In the genomic region with DNA sequence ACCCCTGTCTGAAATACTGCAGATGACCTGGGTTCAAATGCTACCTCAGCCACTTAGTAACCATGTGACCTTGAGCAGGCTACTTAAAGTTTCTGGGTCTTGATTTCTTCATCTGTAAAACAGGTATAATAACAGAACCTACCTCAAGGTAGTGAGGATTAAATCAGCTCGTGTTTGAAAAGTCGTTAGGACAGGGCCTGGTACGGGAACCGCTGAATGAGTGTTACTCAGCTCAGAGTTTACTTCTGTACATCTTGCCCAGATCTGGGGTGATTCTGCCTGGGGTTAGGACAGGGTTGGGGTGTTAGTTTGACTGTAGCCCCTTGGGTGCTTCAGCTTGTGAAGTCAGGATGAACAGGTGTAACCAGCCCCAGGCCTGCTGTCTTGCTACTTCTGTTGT, we compare ENCODE assay signal across 11 cellular contexts. TPM values are rescaled to one million over a fixed set of nuclear protein-coding genes. Genes with fewer than 3 reads are reported as not detected.
DNase-seq lines count a peak whose midpoint lies in the region; ATAC-seq and TF ChIP-seq lines count a peak whose summit lies in the region.
"Had no signal": no experiment of that assay in that cellular context is flagged by ENCODE, and none has a peak within 500 bp of the region (broad histone marks: within the 10 kb centered on the region; RNA-seq: fewer than 3 reads in every experiment).

No MANE protein-coding gene starts in this region.

- H3K4me3 Mint-ChIP-seq in H9: peak overlapping the region; percentile 79 to 90

- H3K18ac ChIP-seq in H9 (ENCODE audit: insufficient read length, low read depth, low read length) (no peak overlapping the region), trophoblast cell (ENCODE audit: low read length) (no peak overlapping the region)

- H2AK5ac ChIP-seq in H9 (ENCODE audit: insufficient read length, low read length) (no peak overlapping the region), trophoblast cell (ENCODE audit: low read length) (no peak overlapping the region)

- peaks cover 5 to 9% (median 7%) of the 10 kb centered on the region in 3 experiments; a peak in 4 of 7 replicates for H3K36me3 Mint-ChIP-seq in H9 (ENCODE audit: insufficient read depth in 1 of 3, low read depth in 3 of 3)

- H4K91ac ChIP-seq in H9 (ENCODE audit: insufficient read length, low read depth, low read length) (no peak overlapping the region), trophoblast cell (ENCODE audit: low read depth, low read length) (no peak overlapping the region)

- H3K23ac ChIP-seq in H9 (ENCODE audit: insufficient read length, low read depth, low read length) (no peak overlapping the region), trophoblast cell (ENCODE audit: low read length) (no peak overlapping the region)

- no peaks in the 10 kb centered on the region for H4K20me1 ChIP-seq in H9 (ENCODE audit: control insufficient read depth, insufficient read depth, insufficient read length)

- no peak for TF ChIP-seq CTCF in H9 (conservative IDR thresholded peaks at IDR 0.05)
- no peak for TF ChIP-seq CTCF in RWPE2 (IDR thresholded peaks at IDR 0.05; ENCODE audit: poor library complexity, severe bottlenecking)
- no peak for TF ChIP-seq CTCF in epithelial cell of proximal tubule (conservative IDR thresholded peaks at IDR 0.05; ENCODE audit: low read depth, low read length)

- no peak overlapping the region for H4K8ac ChIP-seq in H9 (replicated peaks; ENCODE audit: insufficient read length, low read depth, low read length)
- H4K8ac ChIP-seq in trophoblast cell (ENCODE audit: low read depth, low read length): no peak overlapping the region

- H3K79me1 ChIP-seq in H9 (ENCODE audit: insufficient read depth, low read depth, low read length, poor library complexity, severe bottlenecking) (peaks cover 13% of the 10 kb centered on the region), trophoblast cell (ENCODE audit: low read length) (peaks cover 8% of the 10 kb centered on the region)

- H3K27ac Mint-ChIP-seq in H9: no peak overlapping the region

- H3K9ac ChIP-seq in H9 (ENCODE audit: extremely low read depth, insufficient read length, low read length) (no peak overlapping the region), rectal smooth muscle tissue (ENCODE audit: low read length) (no peak overlapping the region), trophoblast cell (ENCODE audit: low read length) (no peak overlapping the region)

- H3K4ac ChIP-seq in H9 (ENCODE audit: low read depth, low read length) (no peak overlapping the region), trophoblast cell (ENCODE audit: low read depth, low read length) (no peak overlapping the region)

- H3K4me2 ChIP-seq in H9 (ENCODE audit: insufficient read depth, insufficient read length, low read length) (peak overlapping the region; percentile 45), trophoblast cell (ENCODE audit: low read length) (no peak overlapping the region)

- H2BK20ac ChIP-seq in H9 (ENCODE audit: low read depth, low read length, poor library complexity, severe bottlenecking): no peak overlapping the region

- ATAC-seq in RWPE2 (ENCODE audit: low read depth): no peak
- ATAC-seq: K562 had no signal

- H3K4me1 ChIP-seq in H9 (ENCODE audit: insufficient read depth, low read length) (peaks cover 6% of the 10 kb centered on the region; the same call in 1 of the 2 replicates), RWPE2 (ENCODE audit: insufficient read depth, poor library complexity, severe bottlenecking) (peaks cover 47% of the 10 kb centered on the region), rectal smooth muscle tissue (ENCODE audit: control insufficient read depth, insufficient read depth, low read length) (peaks cover 6% of the 10 kb centered on the region), trophoblast cell (ENCODE audit: control insufficient read depth in 1 of 2, insufficient read depth in 2 of 2, low read length in 2 of 2) (peaks cover 4 to 11% of the 10 kb centered on the region in 2 experiments)

- no peak for DNase-seq in H9
- no peak for DNase-seq in RWPE2 (ENCODE audit: low spot score)
- no peak for DNase-seq in epithelial cell of proximal tubule (ENCODE audit: low read depth)
- no peak for DNase-seq in NCI-H2029 treated with DMSO at 0.1 percent for 48 hours (lab: John Stamatoyannopoulos, UW)
- no peak for DNase-seq in trophoblast cell
- DNase-seq in NCI-H69 (lab: John Stamatoyannopoulos, UW): no peak
- DNase-seq: foreskin fibroblast, NCI-H774 had no signal

- H2AFZ ChIP-seq in H9 (ENCODE audit: low read length) (no peak overlapping the region), trophoblast cell (ENCODE audit: insufficient read depth, low read length, poor library complexity) (no peak overlapping the region)

- H4K5ac ChIP-seq in H9 (ENCODE audit: insufficient read length, low read depth, low read length): no peak overlapping the region

- no peak overlapping the region for H4K12ac ChIP-seq in trophoblast cell (ENCODE audit: low read depth, low read length)

- H3K14ac ChIP-seq in H9 (ENCODE audit: insufficient read depth, low read length): no peak overlapping the region
- no peak overlapping the region for H3K14ac ChIP-seq in trophoblast cell (ENCODE audit: low read length)

- H3K27ac ChIP-seq in H9 (ENCODE audit: insufficient read length, low read depth, low read length) (no peak overlapping the region), RWPE2 (ENCODE audit: poor library complexity, severe bottlenecking) (peak overlapping the region; percentile 98), rectal smooth muscle tissue (ENCODE audit: low read depth, low read length) (no peak overlapping the region), trophoblast cell (ENCODE audit: low read depth, low read length) (no peak overlapping the region)

- no peak overlapping the region for H2BK12ac ChIP-seq in H9 (ENCODE audit: insufficient read length, low read depth, low read length)
- H2BK12ac ChIP-seq in trophoblast cell (ENCODE audit: low read length): no peak overlapping the region

- H2BK15ac ChIP-seq in H9 (ENCODE audit: low read depth, low read length): no peak overlapping the region

- WGBS in H9 (ENCODE audit: extremely low coverage, insufficient read length, low lambda C conversion rate): no CpG with 5 or more reads among the region's 4 CpGs
- WGBS in trophoblast cell (ENCODE audit: extremely low coverage, insufficient coverage, insufficient read length): no CpG with 5 or more reads among the region's 4 CpGs

- no peak overlapping the region for H2BK120ac ChIP-seq in H9 (ENCODE audit: low read depth, low read length, poor library complexity, severe bottlenecking)
- no peak overlapping the region for H2BK120ac ChIP-seq in trophoblast cell (ENCODE audit: insufficient read depth, low read length, poor library complexity)

- H3K36me3 ChIP-seq in RWPE2 (ENCODE audit: low read depth): peaks cover 73% of the 10 kb centered on the region
- H3K36me3 ChIP-seq in rectal smooth muscle tissue (ENCODE audit: control insufficient read depth, insufficient read depth, low read length): peaks cover 9% of the 10 kb centered on the region
- peaks cover 2 to 5% of the 10 kb centered on the region in 2 experiments for H3K36me3 ChIP-seq in trophoblast cell (ENCODE audit: control insufficient read depth in 1 of 2, insufficient read depth in 2 of 2, low read length in 2 of 2)

- peaks cover 13% of the 10 kb centered on the region for H3K23me2 ChIP-seq in H9 (ENCODE audit: insufficient read length, low read depth, low read length, poor library complexity, severe bottlenecking)

- H3K56ac ChIP-seq in H9 (ENCODE audit: insufficient read length, low read depth, low read length): no peak overlapping the region

- peaks cover 22 to 23% of the 10 kb centered on the region in 2 experiments for H3K4me1 Mint-ChIP-seq in H9

- no peak overlapping the region for H2BK5ac ChIP-seq in H9 (ENCODE audit: insufficient read length, low read length)
- no peak overlapping the region for H2BK5ac ChIP-seq in trophoblast cell (ENCODE audit: low read depth, low read length, poor library complexity)

- no peaks in the 10 kb centered on the region for H3K9me3 ChIP-seq in H9 (ENCODE audit: control insufficient read depth, low read depth, low read length)
- no peaks in the 10 kb centered on the region for H3K9me3 ChIP-seq in RWPE2 (ENCODE audit: severe bottlenecking)
- H3K9me3 ChIP-seq in trophoblast cell (ENCODE audit: insufficient read depth, low read depth, low read length): peaks cover 3% of the 10 kb centered on the region

- H3K79me2 ChIP-seq in H9 (ENCODE audit: insufficient read depth, low read length) (peaks cover 3% of the 10 kb centered on the region; the same call in 1 of the 2 replicates), trophoblast cell (ENCODE audit: control insufficient read depth, insufficient read depth, low read length, poor library complexity) (peaks cover 5% of the 10 kb centered on the region)

- peaks cover 4% of the 10 kb centered on the region for H3K27me3 Mint-ChIP-seq in H9 (ENCODE audit: low read depth)

- no peaks in the 10 kb centered on the region for H3K9me3 Mint-ChIP-seq in H9

- no peak overlapping the region for H3T11ph ChIP-seq in H9 (ENCODE audit: low read length)

- peak overlapping the region; percentile 73 for H3K4me3 ChIP-seq in RWPE2 (ENCODE audit: severe bottlenecking)
- peak overlapping the region; percentile 96 for H3K4me3 ChIP-seq in epithelial cell of proximal tubule (ENCODE audit: low read depth, low read length)
- peak overlapping the region; percentile 81 for H3K4me3 ChIP-seq in rectal smooth muscle tissue (ENCODE audit: low read length)
- no peak overlapping the region for H3K4me3 ChIP-seq in trophoblast cell (ENCODE audit: low read depth, low read length)

- H3K27me3 ChIP-seq in H9 (ENCODE audit: insufficient read depth, low read length) (no peaks in the 10 kb centered on the region; the same call in 1 of the 2 replicates), RWPE2 (ENCODE audit: insufficient read depth, poor library complexity, severe bottlenecking) (no peaks in the 10 kb centered on the region), rectal smooth muscle tissue (ENCODE audit: control insufficient read depth, insufficient read depth, low read length) (no peaks in the 10 kb centered on the region), trophoblast cell (ENCODE audit: insufficient read depth, low read length) (no peaks in the 10 kb centered on the region)

RNA-seq across cellular contexts. Expression of a gene that starts 1.8 kb away (rescaled TPM):
- 32.5 and 33.2 TPM in 2 replicates for total RNA-seq in H9 (2021)
- 75.6 and 89.6 TPM in 2 replicates for total RNA-seq in epithelial cell of proximal tubule
- polyA plus RNA-seq in trophoblast cell (2013): 20.8 and 21.0 TPM in 2 replicates

RNA-seq across cellular contexts. Expression of a gene that starts 30.8 kb away (rescaled TPM):
- 23.0 and 27.8 TPM in 2 replicates for total RNA-seq in H9 (2021)
- total RNA-seq in epithelial cell of proximal tubule: 76.0 and 90.9 TPM in 2 replicates
- polyA plus RNA-seq in trophoblast cell (2013): 32.9 and 34.6 TPM in 2 replicates

RNA-seq across cellular contexts. Expression of a gene that starts 31.1 kb away (rescaled TPM):
- 6.7 and 9.7 TPM in 2 replicates for total RNA-seq in H9 (2021)
- total RNA-seq in epithelial cell of proximal tubule: 9.9 and 22.3 TPM in 2 replicates
- 1.3 and 1.5 TPM in 2 replicates for polyA plus RNA-seq in trophoblast cell (2013)

RNA-seq across cellular contexts. Expression of a gene that starts 46.4 kb away (rescaled TPM):
- total RNA-seq in H9 (2021) (not detected in 2 replicates), epithelial cell of proximal tubule (not detected in 2 replicates)
- 0.05 and 0.06 TPM in 2 replicates for polyA plus RNA-seq in trophoblast cell (2013)
- total RNA-seq: aorta had no signal
- polyA plus RNA-seq: aorta had no signal
